Comparison of ENCODE assay signal across 12 cellular contexts in the genomic region with DNA sequence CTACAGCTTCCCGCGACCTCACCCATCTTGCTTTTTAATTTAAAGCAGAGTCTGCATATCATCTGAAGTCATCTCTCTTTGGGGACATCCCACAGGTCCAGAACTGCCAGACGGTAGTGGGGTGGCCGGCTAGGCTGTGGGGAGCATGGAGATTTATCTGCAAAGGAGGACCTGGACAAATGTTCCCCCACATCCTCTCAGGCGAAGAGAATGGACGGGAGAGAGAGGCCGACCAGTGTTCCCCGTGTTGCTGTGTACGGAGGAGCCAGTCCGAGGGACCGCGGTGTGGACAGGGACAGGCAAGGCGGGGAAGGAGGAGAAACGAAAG. TPM values are rescaled to one million over a fixed set of nuclear protein-coding genes. Genes with fewer than 3 reads are reported as not detected.
DNase-seq lines count a peak whose midpoint lies in the region; ATAC-seq and TF ChIP-seq lines count a peak whose summit lies in the region.
"Had no signal": no experiment of that assay in that cellular context is flagged by ENCODE, and none has a peak within 500 bp of the region (broad histone marks: within the 10 kb centered on the region; RNA-seq: fewer than 3 reads in every experiment).

No MANE protein-coding gene starts in this region.

- TF ChIP-seq CTCF in AG04449 (IDR thresholded peaks at IDR 0.05; ENCODE audit: insufficient read depth, low read length, missing control alignments) (no peak), endodermal cell (conservative IDR thresholded peaks at IDR 0.05) (no peak), natural killer cell (IDR thresholded peaks at IDR 0.05) (no peak)

- no peak overlapping the region for H3K9ac ChIP-seq in endodermal cell (ENCODE audit: extremely low read depth, low read length, poor library complexity, severe bottlenecking)

- H3K36me3 ChIP-seq in endodermal cell (ENCODE audit: control insufficient read depth, insufficient read depth, low read length), result no peaks in the 10 kb centered on the region

- CTCF ChIA-PET in AG04449 (lab: Yijun Ruan, JAX), result no interaction called here

- WGBS in endodermal cell (ENCODE audit: insufficient coverage in 1 of 2, insufficient read length in 1 of 2), 2 experiments, result 20 to 22% methylated on average over 10 to 14 of the region's 14 CpGs

- H3K27me3 Mint-ChIP-seq in IgD-negative memory B cell (peaks cover 53% of the 10 kb centered on the region), endodermal cell (ENCODE audit: insufficient read depth) (peaks cover 95% of the 10 kb centered on the region), natural killer cell (ENCODE audit: low read depth in 2 of 2) (peaks cover 55 to 58% of the 10 kb centered on the region in 2 donors)

- no peak overlapping the region for H3K27ac ChIP-seq in endodermal cell (ENCODE audit: low read depth, low read length)

- H3K36me3 Mint-ChIP-seq in IgD-negative memory B cell (no peaks in the 10 kb centered on the region), endodermal cell (ENCODE audit: low read depth) (no peaks in the 10 kb centered on the region), natural killer cell (no peaks in the 10 kb centered on the region)

- H3K4me1 Mint-ChIP-seq in IgD-negative memory B cell (peaks cover 9 to 21% (median 11%) of the 10 kb centered on the region in 3 donors), endodermal cell (peaks cover 17% of the 10 kb centered on the region), natural killer cell (peaks cover 5 to 15% of the 10 kb centered on the region in 2 donors)

- H3K4me3 Mint-ChIP-seq in IgD-negative memory B cell (peak overlapping the region in 3 of 4 donors; percentile 51 to 60 (median 58)), endodermal cell (peak overlapping the region; percentile 50), natural killer cell (peak overlapping the region; percentile 83)

- POLR2A ChIA-PET in AG04449 (lab: Yijun Ruan, JAX), result no interaction called here

- intact Hi-C loops in natural killer cell (cut with micrococcal nuclease), result no loop called here

- H3K9me3 ChIP-seq in endodermal cell (ENCODE audit: control insufficient read depth, low read length), result no peaks in the 10 kb centered on the region

- no peaks in the 10 kb centered on the region for H3K4me1 ChIP-seq in endodermal cell (ENCODE audit: control insufficient read depth, insufficient read depth, low read length)

- H3K4me3 ChIP-seq in AG04449 (ENCODE audit: low read depth, low read length), result peak overlapping the region; percentile 45
- H3K4me3 ChIP-seq in endodermal cell (ENCODE audit: low read length), result peak overlapping the region; percentile 67

- H3K9me3 Mint-ChIP-seq in IgD-negative memory B cell (no peaks in the 10 kb centered on the region), endodermal cell (no peaks in the 10 kb centered on the region), natural killer cell (no peaks in the 10 kb centered on the region)

- peaks cover 96% of the 10 kb centered on the region for H3K27me3 ChIP-seq in endodermal cell (ENCODE audit: control insufficient read depth, insufficient read depth, low read length, poor library complexity, severe bottlenecking)

- H3K27ac Mint-ChIP-seq in IgD-negative memory B cell (no peak overlapping the region), endodermal cell (no peak overlapping the region), natural killer cell (no peak overlapping the region)

- ATAC-seq in natural killer cell (no peak), GM21390 (IDR thresholded peaks at IDR 0.05; ENCODE audit: unreplicated experiment) (no peak), GM21619 (IDR thresholded peaks at IDR 0.05; ENCODE audit: unreplicated experiment) (no peak)

- DNase-seq in AG04449 (ENCODE audit: low read depth, low spot score) (no peak), endodermal cell (no peak), natural killer cell (no peak), NCI-H82 treated with DMSO at 0.1 percent for 48 hours (lab: John Stamatoyannopoulos, UW; ENCODE audit: unreplicated experiment) (no peak), T1000 (lab: John Stamatoyannopoulos, UW) (no peak)
- DNase-seq: activated CD4-positive, alpha-beta T cell treated with anti-CD3 and anti-CD28 coated beads for 48 hours; NCI-H2029 had no signal

RNA-seq across cellular contexts. Expression of a gene that starts 0.7 kb away (rescaled TPM):
- not detected for polyA plus RNA-seq in IgD-negative memory B cell
- total RNA-seq in endodermal cell, result not detected
- polyA plus RNA-seq in endodermal cell (2013, experiment 1 of 2), result 0.78 TPM
- polyA plus RNA-seq in endodermal cell (2013, experiment 2 of 2), result not detected
- not detected for total RNA-seq in natural killer cell
- total RNA-seq: mononuclear cell had no signal

RNA-seq across cellular contexts. Expression of a gene that starts 6.2 kb away (rescaled TPM):
- 0.49 TPM for polyA plus RNA-seq in IgD-negative memory B cell
- total RNA-seq in endodermal cell (1 to 10 TPM in 1 of 2 donors, not detected in 1; 5.5 TPM), natural killer cell (1 to 10 TPM in 1 of 3 donors, under 1 TPM in 1, not detected in 1; 0.40 to 3.2 TPM)
- polyA plus RNA-seq in endodermal cell (2013, experiment 1 of 2), result 1.8 TPM
- polyA plus RNA-seq in endodermal cell (2013, experiment 2 of 2), result not detected

RNA-seq across cellular contexts. Expression of a gene that starts 6.7 kb away (rescaled TPM):
- not detected for polyA plus RNA-seq in IgD-negative memory B cell
- total RNA-seq in endodermal cell, result not detected
- polyA plus RNA-seq in endodermal cell (2013, experiment 1 of 2), result not detected
- not detected for polyA plus RNA-seq in endodermal cell (2013, experiment 2 of 2)
- total RNA-seq in natural killer cell, result not detected
- total RNA-seq: Daoy, mononuclear cell had no signal

RNA-seq across cellular contexts. Expression of a gene that starts 19.9 kb away (rescaled TPM):
- polyA plus RNA-seq in IgD-negative memory B cell, result not detected
- not detected for total RNA-seq in endodermal cell
- not detected for polyA plus RNA-seq in endodermal cell (2013, experiment 1 of 2)
- not detected for polyA plus RNA-seq in endodermal cell (2013, experiment 2 of 2)
- total RNA-seq in natural killer cell, result not detected
- total RNA-seq: Daoy, mononuclear cell had no signal

RNA-seq across cellular contexts. Expression of a gene that starts 23.4 kb away (rescaled TPM):
- polyA plus RNA-seq in IgD-negative memory B cell, result 40.8 TPM
- 1 to 10 TPM in 1 of 2 donors, not detected in 1; 6.8 TPM for total RNA-seq in endodermal cell
- polyA plus RNA-seq in endodermal cell (2013, experiment 1 of 2), result 13.3 TPM
- 14.2 TPM for polyA plus RNA-seq in endodermal cell (2013, experiment 2 of 2)
- total RNA-seq in natural killer cell, result 10 to 100 TPM; 33.0 to 81.5 (median 70.6) TPM
